9 cellular contexts compared by ENCODE assay signal in genomic region chr5:141373673-141374317, GRCh38. TPM values are rescaled to one million over a fixed set of nuclear protein-coding genes. Genes with fewer than 3 reads are reported as not detected.
A peak's percentile ranks its signal among the peaks of the same experiment; 100 is the strongest.
DNase-seq lines count a peak whose midpoint lies in the region; ATAC-seq and TF ChIP-seq lines count a peak whose summit lies in the region.
"Had no signal": no experiment of that assay in that cellular context is flagged by ENCODE, and none has a peak within 500 bp of the region (broad histone marks: within the 10 kb centered on the region; RNA-seq: fewer than 3 reads in every experiment).

PCDHGA6 (plus strand) TSS chr5:141373891; CDS start chr5:141374084, 193 bp downstream.

- no peak within 1 kb of the TSS for H3K9ac ChIP-seq in HUES64 (ENCODE audit: low read depth, low read length)

- no peak within 1 kb of the TSS for H3K27ac ChIP-seq in CD8-positive, alpha-beta memory T cell (ENCODE audit: low read depth, low read length)
- H3K27ac ChIP-seq in HUES64 (ENCODE audit: low read depth, low read length) (no peak within 1 kb of the TSS), coronary artery (no peak within 1 kb of the TSS)
- H3K27ac ChIP-seq: epithelial cell of prostate had no signal

- H3K27me3 ChIP-seq in CD8-positive, alpha-beta memory T cell (ENCODE audit: insufficient read depth, low read length, poor library complexity, severe bottlenecking) = peaks cover 20% of the 10 kb centered on the region
- H3K27me3 ChIP-seq in HUES64 (ENCODE audit: insufficient read depth, low read length) = no peaks in the 10 kb centered on the region

- H3K4me3 Mint-ChIP-seq in CD8-positive, alpha-beta memory T cell = peak within 1 kb of the TSS in 4 of 7 donors; percentile 5 to 55 (median 46)

- H3K9me3 ChIP-seq in CD8-positive, alpha-beta memory T cell (ENCODE audit: low read length) = peaks cover 6% of the 10 kb centered on the region
- peaks cover 67% of the 10 kb centered on the region for H3K9me3 ChIP-seq in HUES64 (ENCODE audit: insufficient read depth, low read depth, low read length)

- no peak within 1 kb of the TSS for H3K27ac Mint-ChIP-seq in CD8-positive, alpha-beta memory T cell

- no peak within 1 kb of the TSS for H3K4me3 ChIP-seq in CD8-positive, alpha-beta memory T cell (ENCODE audit: low read length)
- H3K4me3 ChIP-seq in HUES64 (ENCODE audit: low read length) = peak within 1 kb of the TSS; percentile 24; the same call in 1 of the 2 replicates
- H3K4me3 ChIP-seq in coronary artery = peak within 1 kb of the TSS; percentile 49

- WGBS in HUES64 = 96% methylated on average over 27 of the region's 27 CpGs

- peaks cover 51 to 75% of the 10 kb centered on the region in 2 donors for H3K27me3 Mint-ChIP-seq in CD8-positive, alpha-beta memory T cell

- peaks cover 26 to 76% (median 51%) of the 10 kb centered on the region in 5 donors for H3K9me3 Mint-ChIP-seq in CD8-positive, alpha-beta memory T cell

- H3K4me1 ChIP-seq in CD8-positive, alpha-beta memory T cell (ENCODE audit: insufficient read depth, low read length) = no peaks in the 10 kb centered on the region
- H3K4me1 ChIP-seq in HUES64 (ENCODE audit: insufficient read depth, low read length) = no peaks in the 10 kb centered on the region

- CTCF ChIA-PET in CD8-positive, alpha-beta memory T cell (lab: Charles Lee) = interaction anchor here (0.7 kb wide), 1 partner anchor 150 kb away, joined by 3 read pairs; no protein-coding TSS in a partner anchor

- POLR2A ChIA-PET in CD8-positive, alpha-beta memory T cell (lab: Charles Lee) = no interaction called here

- H3K4me1 Mint-ChIP-seq in CD8-positive, alpha-beta memory T cell = peaks cover 5 to 9% (median 7%) of the 10 kb centered on the region in 3 donors

- H3K36me3 ChIP-seq in CD8-positive, alpha-beta memory T cell (ENCODE audit: insufficient read depth, low read length) = no peaks in the 10 kb centered on the region
- no peaks in the 10 kb centered on the region for H3K36me3 ChIP-seq in HUES64 (ENCODE audit: insufficient read depth, low read length)

- no peak for ATAC-seq in HG03045 (IDR thresholded peaks at IDR 0.05; ENCODE audit: unreplicated experiment)
- ATAC-seq in GM18867 (IDR thresholded peaks at IDR 0.05; ENCODE audit: unreplicated experiment) = no peak

- no peak for DNase-seq in CD8-positive, alpha-beta memory T cell
- no peak for DNase-seq in coronary artery (ENCODE audit: low spot score)
- DNase-seq in occipital lobe (lab: John Stamatoyannopoulos, UW) = no peak
- DNase-seq in HuH-7.5 (ENCODE audit: low spot score) = no peak
- no peak for DNase-seq in activated T-cell treated with anti-CD3 and anti-CD28 coated beads, Interleukin-2, amount 50 U/mL, for 48 hours

- peaks cover 2 to 12% (median 3%) of the 10 kb centered on the region in 3 donors for H3K36me3 Mint-ChIP-seq in CD8-positive, alpha-beta memory T cell

- TF ChIP-seq CTCF in coronary artery (IDR thresholded peaks at IDR 0.05) = no peak

RNA-seq across cellular contexts. Expression of gene PCDHGA6, which starts in this region (rescaled TPM):
- under 1 TPM; 0.15 to 0.22 TPM for total RNA-seq in CD8-positive, alpha-beta memory T cell
- 0.06 TPM for polyA plus RNA-seq in CD8-positive, alpha-beta memory T cell
- polyA plus RNA-seq in HUES64 (2013, experiment 1 of 2) = 0.25 TPM
- polyA plus RNA-seq in HUES64 (2013, experiment 2 of 2) = 0.25 TPM
- 12.3 TPM for total RNA-seq in occipital lobe

Comparison
In these comparisons a context has a peak if more than half of its experiments do, and no peak if none do; other contexts are left out.
1. RNA of gene PCDHGA6 (total RNA-seq): 12.3 TPM in occipital lobe (single experiment); 0.15 to 0.22 TPM in CD8-positive, alpha-beta memory T cell; every median in the first group is over 10 times any median in the second.